Comparison of ENCODE assay signal across 10 cellular contexts in the genomic region with DNA sequence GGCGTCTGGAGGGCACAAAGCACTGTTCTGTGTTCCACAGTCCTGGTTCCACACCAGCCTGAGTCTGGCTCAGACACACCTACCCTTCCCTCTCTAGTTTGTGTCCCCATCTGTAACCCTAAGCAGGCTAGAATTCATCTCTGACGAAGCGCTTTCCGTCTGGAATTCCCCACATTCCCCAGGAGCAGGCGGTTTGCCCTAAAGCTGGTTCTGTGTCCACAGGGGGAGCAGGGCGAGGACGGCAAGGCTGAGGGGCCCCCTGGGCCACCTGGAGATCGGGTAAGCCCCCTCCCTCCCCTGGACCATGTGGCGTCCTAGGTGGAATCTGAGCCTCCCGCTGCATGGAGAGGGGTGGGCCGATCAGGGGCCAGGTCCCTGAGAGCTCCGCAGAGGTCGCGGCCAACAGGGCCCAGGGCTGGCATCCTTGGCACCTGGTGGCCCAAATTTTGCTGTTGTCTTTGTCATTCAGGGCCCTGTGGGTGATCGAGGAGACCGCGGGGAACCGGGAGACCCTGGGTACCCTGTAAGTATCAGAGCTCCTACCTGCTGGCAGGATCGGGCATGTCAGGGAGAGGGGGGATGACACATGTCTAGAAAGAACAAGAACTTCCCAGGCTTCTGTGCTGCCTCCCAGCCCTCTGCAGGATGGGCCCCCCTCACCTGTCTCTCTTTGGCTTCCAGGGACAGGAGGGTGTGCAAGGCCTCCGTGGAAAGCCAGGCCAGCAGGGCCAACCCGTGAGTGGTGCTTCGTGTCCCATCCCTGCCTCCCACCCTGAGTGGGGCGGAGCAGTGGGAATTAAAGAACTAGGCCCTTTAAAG. TPM values are rescaled to one million over a fixed set of nuclear protein-coding genes. Genes with fewer than 3 reads are reported as not detected.
DNase-seq lines count a peak whose midpoint lies in the region; ATAC-seq and TF ChIP-seq lines count a peak whose summit lies in the region.
"Had no signal": no experiment of that assay in that cellular context is flagged by ENCODE, and none has a peak within 500 bp of the region (broad histone marks: within the 10 kb centered on the region; RNA-seq: fewer than 3 reads in every experiment).

No MANE protein-coding gene starts in this region.

- H3K4me3 ChIP-seq in cardiac fibroblast (replicated peaks in 1 of 2; ENCODE audit: low read depth in 2 of 2, low read length in 2 of 2): no peak overlapping the region

- intact Hi-C loops in left cardiac atrium (cut with DNase I): loop anchor here in 1 of 2 donors (5.0 kb wide), 1 partner anchor 181 kb away; no protein-coding TSS in a partner anchor
- intact Hi-C loops in Right ventricle myocardium inferior (cut with DNase I): no loop called here

- DNase-seq in left cardiac atrium (peak; percentile 9), Right ventricle myocardium inferior (ENCODE audit: missing footprints) (no peak), cardiac fibroblast (ENCODE audit: low read depth in 2 of 2) (peak; percentile 31 to 40), lung microvascular endothelial cell (ENCODE audit: low read depth in 2 of 2) (peak; percentile 23 to 80)
- no peak for DNase-seq in stimulated activated naive CD4-positive, alpha-beta T cell (lab: John Stamatoyannopoulos, UW)
- DNase-seq in stimulated activated CD4-positive, alpha-beta T cell treated with anti-CD3 and anti-CD28 coated beads, Interleukin-4, amount 100 ng/mL, for 1 hour: no peak
- DNase-seq: activated T-cell treated with anti-CD3 and anti-CD28 coated beads, Interleukin-2, amount 50 U/mL, for 48 hours had no signal

- ATAC-seq in left cardiac atrium (no peak), Right ventricle myocardium inferior (no peak), GM18519 (IDR thresholded peaks at IDR 0.05; ENCODE audit: low FRiP score, unreplicated experiment) (no peak), HG02884 (IDR thresholded peaks at IDR 0.05; ENCODE audit: unreplicated experiment) (no peak)

- no peak for TF ChIP-seq CTCF in cardiac fibroblast (IDR thresholded peaks at IDR 0.05; ENCODE audit: low read depth, low read length)

RNA-seq across cellular contexts. Expression of a gene that starts 34.5 kb away (rescaled TPM):
- total RNA-seq in left cardiac atrium (1 to 10 TPM in 1 of 2 donors, under 1 TPM in 1; 0.71 to 4.8 TPM), Right ventricle myocardium inferior (0.51 TPM), lung microvascular endothelial cell (not detected in 2 replicates)
- total RNA-seq: fibroblast of lung had no signal

RNA-seq across cellular contexts. Expression of a gene that starts 41.2 kb away (rescaled TPM):
- total RNA-seq in left cardiac atrium (1 to 10 TPM in 1 of 2 donors, not detected in 1; 1.6 TPM), Right ventricle myocardium inferior (not detected), lung microvascular endothelial cell (not detected in 2 replicates)
- total RNA-seq: fibroblast of lung had no signal

Comparison
In these comparisons a context has a peak if more than half of its experiments do, and no peak if none do; other contexts are left out.
1. DNase-seq: peak in left cardiac atrium (single experiment), cardiac fibroblast (2 of 2) and lung microvascular endothelial cell (2 of 2); none in Right ventricle myocardium inferior (single experiment), stimulated activated naive CD4-positive, alpha-beta T cell (0 of 6) and stimulated activated CD4-positive, alpha-beta T cell treated with anti-CD3 and anti-CD28 coated beads, Interleukin-4, amount 100 ng/mL, for 1 hour (single experiment).